Comparison of ENCODE assay signal across 9 cellular contexts in genomic region chr4:118981839-118982381, GRCh38.
DNase-seq lines count a peak whose midpoint lies in the region; ATAC-seq and TF ChIP-seq lines count a peak whose summit lies in the region.
"Had no signal": no experiment of that assay in that cellular context is flagged by ENCODE, and none has a peak within 500 bp of the region (broad histone marks: within the 10 kb centered on the region; RNA-seq: fewer than 3 reads in every experiment).

No MANE protein-coding gene starts in this region.

- no peak overlapping the region for H3K9ac ChIP-seq in OCI-LY3 (ENCODE audit: low read length)

- H3K4me1 ChIP-seq in OCI-LY3 (ENCODE audit: low read length) (peaks cover 12% of the 10 kb centered on the region), upper lobe of right lung (no peaks in the 10 kb centered on the region)

- intact Hi-C loops in upper lobe of right lung (cut with DNase I): loop anchor here (10.0 kb wide), 1 partner anchor 303 kb away; no protein-coding TSS in a partner anchor

- no peaks in the 10 kb centered on the region for H3K79me2 ChIP-seq in OCI-LY3 (ENCODE audit: low read length)

- no peaks in the 10 kb centered on the region for H4K20me1 ChIP-seq in OCI-LY3 (ENCODE audit: insufficient read depth, low read length)

- H3K27ac ChIP-seq in OCI-LY3 (ENCODE audit: low read length) (no peak overlapping the region), upper lobe of right lung (no peak overlapping the region)
- H3K27ac ChIP-seq: epithelial cell of prostate had no signal

- H3K4me2 ChIP-seq in OCI-LY3 (ENCODE audit: low read length): peak overlapping the region; percentile 23

- TF ChIP-seq CTCF in GM20000 (IDR thresholded peaks at IDR 0.05; ENCODE audit: extremely low read depth, missing control alignments) (peak; percentile 70), OCI-LY3 (IDR thresholded peaks at IDR 0.05; ENCODE audit: low read depth, low read length) (peak; percentile 85), upper lobe of right lung (IDR thresholded peaks at IDR 0.05) (peak; percentile 76)

- ATAC-seq in upper lobe of right lung: peak; percentile 96

- H3K36me3 ChIP-seq in OCI-LY3 (replicated peaks; ENCODE audit: low read depth, low read length): no peaks in the 10 kb centered on the region
- H3K36me3 ChIP-seq in upper lobe of right lung: no peaks in the 10 kb centered on the region

- H2AFZ ChIP-seq in OCI-LY3 (ENCODE audit: low read depth, low read length): no peak overlapping the region

- H3K4me3 ChIP-seq in OCI-LY3 (ENCODE audit: low read length): no peak overlapping the region
- no peak overlapping the region for H3K4me3 ChIP-seq in upper lobe of right lung

- DNase-seq in DMS53 treated with DMSO at 0.1 percent for 48 hours (lab: John Stamatoyannopoulos, UW; ENCODE audit: unreplicated experiment): peak; percentile 28
- DNase-seq in GM20000 (ENCODE audit: low spot score): peak; percentile 82
- peak; percentile 50 for DNase-seq in HK-2 (ENCODE audit: unreplicated experiment)
- DNase-seq in activated T-cell treated with anti-CD3 and anti-CD28 coated beads, Interleukin-2, amount 50 U/mL, for 48 hours: peak; percentile 47 to 52
- DNase-seq in fibroblast of the conjunctiva (ENCODE audit: low read depth): peak; percentile 69
- peak in 39 of 56 donors; percentile 1 to 76 (median 30) for DNase-seq in nucleus accumbens (lab: John Stamatoyannopoulos, UW)
- no peak for DNase-seq in upper lobe of right lung

- H3K27me3 ChIP-seq in OCI-LY3 (ENCODE audit: low read depth, low read length) (no peaks in the 10 kb centered on the region), upper lobe of right lung (no peaks in the 10 kb centered on the region)

- H3K9me3 ChIP-seq in OCI-LY3 (ENCODE audit: insufficient read depth, low read length): no peaks in the 10 kb centered on the region
- H3K9me3 ChIP-seq in upper lobe of right lung: no peaks in the 10 kb centered on the region
